ENCODE assay signal across 1 cellular context in the genomic region with DNA sequence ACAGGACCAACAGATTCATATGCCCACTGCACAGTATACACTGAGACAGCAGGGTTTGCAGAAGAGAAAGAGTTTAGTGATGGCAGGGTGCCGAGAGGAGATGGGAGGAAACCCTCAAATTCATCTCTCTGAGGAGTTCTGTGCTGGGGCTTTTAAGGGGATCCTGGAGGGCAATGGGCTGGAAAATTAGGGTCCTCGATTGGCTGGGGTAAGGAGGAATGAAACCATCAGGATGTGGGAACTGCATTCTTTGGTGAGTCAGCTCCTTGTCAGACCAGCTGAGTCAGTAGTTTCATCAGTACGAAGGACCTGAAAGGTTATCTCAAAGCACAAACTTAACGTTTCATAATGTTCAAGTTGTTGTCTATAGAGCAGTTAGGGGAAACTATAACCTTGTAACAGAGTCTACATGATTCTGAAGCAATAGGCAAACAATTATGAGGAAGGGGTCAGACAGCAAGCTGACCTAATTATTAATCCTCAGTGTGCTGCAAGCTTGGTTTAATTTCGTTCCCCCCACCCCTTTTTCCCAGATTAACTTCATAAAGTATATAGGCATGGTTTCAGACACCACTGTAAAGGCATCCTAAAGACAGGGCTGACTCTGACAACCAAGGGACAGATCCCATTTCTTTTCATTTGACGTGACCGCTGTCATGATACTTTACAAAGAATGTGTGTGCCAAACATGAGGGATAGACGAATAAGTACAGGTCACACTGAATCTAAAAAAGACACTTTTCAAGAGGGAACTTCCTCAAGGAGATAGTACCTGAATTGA.
TF ChIP-seq lines count a peak whose summit lies in the region.

No MANE protein-coding gene starts in this region.

TF ChIP-seq in HCT116, 20 proteins besides CTCF, POLR2A, EP300 and RAD21 (continued from another document):
- no peak for TF ChIP-seq REST (IDR thresholded peaks at IDR 0.05; ENCODE audit: low read depth)
- TF ChIP-seq CBX3 (IDR thresholded peaks at IDR 0.05; ENCODE audit: low read depth) = peak; percentile 92
- no peak; the same call in 1 of the 2 replicates for TF ChIP-seq ELF1 (IDR thresholded peaks at IDR 0.05; ENCODE audit: borderline replicate concordance, low read depth)
- no peak for TF ChIP-seq TCF7L2 (IDR thresholded peaks at IDR 0.05; ENCODE audit: borderline replicate concordance, extremely low read depth, insufficient read depth, insufficient read length)
- TF ChIP-seq, protein P1, sequence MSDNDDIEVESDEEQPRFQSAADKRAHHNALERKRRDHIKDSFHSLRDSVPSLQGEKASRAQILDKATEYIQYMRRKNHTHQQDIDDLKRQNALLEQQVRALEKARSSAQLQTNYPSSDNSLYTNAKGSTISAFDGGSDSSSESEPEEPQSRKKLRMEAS (IDR thresholded peaks at IDR 0.05) = no peak; the same call in 1 of the 2 replicates
- peak; percentile 73 for TF ChIP-seq CEBPB (IDR thresholded peaks at IDR 0.05; ENCODE audit: low read depth)
- TF ChIP-seq ZNF274 (IDR thresholded peaks at IDR 0.05; ENCODE audit: low read depth, low read length) = no peak
- TF ChIP-seq POLR2AphosphoS5 (IDR thresholded peaks at IDR 0.05; ENCODE audit: low read depth, low read length) = peak; percentile 68
- peak; percentile 15 for TF ChIP-seq YY1 (IDR thresholded peaks at IDR 0.05; ENCODE audit: extremely low read depth, insufficient replicate concordance, low read depth, low read length)
- TF ChIP-seq EZH2 (IDR thresholded peaks at IDR 0.05) = no peak
- TF ChIP-seq, protein P2, sequence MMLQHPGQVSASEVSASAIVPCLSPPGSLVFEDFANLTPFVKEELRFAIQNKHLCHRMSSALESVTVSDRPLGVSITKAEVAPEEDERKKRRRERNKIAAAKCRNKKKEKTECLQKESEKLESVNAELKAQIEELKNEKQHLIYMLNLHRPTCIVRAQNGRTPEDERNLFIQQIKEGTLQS (IDR thresholded peaks at IDR 0.05) = no peak
- TF ChIP-seq EZH2phosphoT487 (IDR thresholded peaks at IDR 0.05; ENCODE audit: borderline replicate concordance) = no peak
- peak; percentile 80 for TF ChIP-seq SP1 (IDR thresholded peaks at IDR 0.05; ENCODE audit: low read depth)
- TF ChIP-seq, protein P3, sequence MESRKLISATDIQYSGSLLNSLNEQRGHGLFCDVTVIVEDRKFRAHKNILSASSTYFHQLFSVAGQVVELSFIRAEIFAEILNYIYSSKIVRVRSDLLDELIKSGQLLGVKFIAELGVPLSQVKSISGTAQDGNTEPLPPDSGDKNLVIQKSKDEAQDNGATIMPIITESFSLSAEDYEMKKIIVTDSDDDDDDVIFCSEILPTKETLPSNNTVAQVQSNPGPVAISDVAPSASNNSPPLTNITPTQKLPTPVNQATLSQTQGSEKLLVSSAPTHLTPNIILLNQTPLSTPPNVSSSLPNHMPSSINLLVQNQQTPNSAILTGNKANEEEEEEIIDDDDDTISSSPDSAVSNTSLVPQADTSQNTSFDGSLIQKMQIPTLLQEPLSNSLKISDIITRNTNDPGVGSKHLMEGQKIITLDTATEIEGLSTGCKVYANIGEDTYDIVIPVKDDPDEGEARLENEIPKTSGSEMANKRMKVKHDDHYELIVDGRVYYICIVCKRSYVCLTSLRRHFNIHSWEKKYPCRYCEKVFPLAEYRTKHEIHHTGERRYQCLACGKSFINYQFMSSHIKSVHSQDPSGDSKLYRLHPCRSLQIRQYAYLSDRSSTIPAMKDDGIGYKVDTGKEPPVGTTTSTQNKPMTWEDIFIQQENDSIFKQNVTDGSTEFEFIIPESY (IDR thresholded peaks at IDR 0.05; ENCODE audit: extremely low read depth, insufficient replicate concordance, low read length) = no peak
- TF ChIP-seq FOSL1 (IDR thresholded peaks at IDR 0.05; ENCODE audit: low read depth) = peak; percentile 90
